ENCODE assay signal across 31 cellular contexts in the genomic region with DNA sequence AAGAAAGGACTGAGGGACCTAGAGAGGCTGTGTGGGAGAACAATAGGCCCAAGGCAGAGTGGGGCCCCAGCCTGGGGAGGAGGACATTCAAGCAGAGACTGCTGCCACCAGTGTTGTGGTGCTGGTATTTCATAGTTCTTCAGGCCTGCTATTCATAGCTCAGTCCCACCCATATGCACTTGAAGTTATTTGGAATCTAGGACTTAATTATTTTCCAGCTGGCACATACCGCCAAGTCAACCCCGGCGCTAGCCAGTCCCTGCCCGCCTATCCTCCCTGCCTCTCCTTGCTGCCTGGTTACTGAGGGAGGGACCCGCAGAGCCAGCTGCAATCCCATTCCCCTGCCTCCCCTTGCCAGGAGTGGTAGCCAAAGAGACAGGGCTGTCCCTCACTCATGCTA.
DNase-seq lines count a peak whose midpoint lies in the region; ATAC-seq, FAIRE-seq and TF ChIP-seq lines count a peak whose summit lies in the region.
"Had no signal": no experiment of that assay in that cellular context is flagged by ENCODE, and none has a peak within 500 bp of the region (broad histone marks: within the 10 kb centered on the region; RNA-seq: fewer than 3 reads in every experiment).

No MANE protein-coding gene starts in this region.

- H4K5ac ChIP-seq in H1 (ENCODE audit: insufficient read length, low read depth, low read length) = no peak overlapping the region

- H3K9me3 ChIP-seq in H1 (ENCODE audit: insufficient read depth in 2 of 2, low read depth in 1 of 2, low read length in 1 of 2) (peaks cover 11 to 18% of the 10 kb centered on the region in 2 experiments), thoracic aorta (no peaks in the 10 kb centered on the region)
- H3K9me3 ChIP-seq: gastrocnemius medialis, neutrophil, psoas muscle, suprapubic skin had no signal

- ATAC-seq in left ventricle myocardium superior (peak; percentile 96), thoracic aorta (ENCODE audit: insufficient number of reproducible peaks, low FRiP score, low read depth) (peak; percentile 47), HG02763 (IDR thresholded peaks at IDR 0.05; ENCODE audit: unreplicated experiment) (no peak)
- ATAC-seq: activated naive CD8-positive, alpha-beta T cell treated with anti-CD3 and anti-CD28 coated beads, Interleukin-2, amount 50 U/mL, for 24 hours; gastrocnemius medialis; K562; stimulated activated effector memory CD8-positive, alpha-beta T cell treated with anti-CD3 and anti-CD28 coated beads, Interleukin-12 subunit alpha, Interleukin-12 subunit beta, amount 100 ng/mL, for 72 hours had no signal

- peak overlapping the region; percentile 87 for H2BK20ac ChIP-seq in H1 (ENCODE audit: low read length)

- no peak for TF ChIP-seq CTCF in H1 (IDR thresholded peaks at IDR 0.05; ENCODE audit: control extremely low read depth in 1 of 3, insufficient read depth in 1 of 3, low read depth in 1 of 3, low read length in 3 of 3)
- peak; percentile 31 for TF ChIP-seq CTCF in thoracic aorta (IDR thresholded peaks at IDR 0.05)

- no peak overlapping the region for H3K14ac ChIP-seq in H1 (ENCODE audit: insufficient read length)

- H3K4me3 ChIP-seq in H1 (ENCODE audit: extremely low read depth in 1 of 4, insufficient read depth in 2 of 4, low read depth in 3 of 4, low read length in 4 of 4) (no peak overlapping the region), thoracic aorta (no peak overlapping the region)
- H3K4me3 ChIP-seq: esophagus muscularis mucosa, gastrocnemius medialis, K562, PC-9, psoas muscle, suprapubic skin had no signal

- no peak for TF ChIP-seq RAD21 in H1 (IDR thresholded peaks at IDR 0.05 in 1 of 2, conservative IDR thresholded peaks at IDR 0.05 in 1 of 2; ENCODE audit: low read depth in 2 of 2, low read length in 2 of 2)

- H3K27me3 ChIP-seq in H1 (replicated peaks in 1 of 4; ENCODE audit: control insufficient read depth in 3 of 4, extremely low read depth in 1 of 4, insufficient read depth in 3 of 4, low read length in 3 of 4) (no peaks in the 10 kb centered on the region), thoracic aorta (replicated peaks; ENCODE audit: insufficient read depth) (no peaks in the 10 kb centered on the region)
- H3K27me3 ChIP-seq: esophagus muscularis mucosa, gastrocnemius medialis, neutrophil, suprapubic skin had no signal

- intact Hi-C loops in left ventricle myocardium superior (cut with micrococcal nuclease) (no loop called here), posterior vena cava (cut with DNase I) (no loop called here)

- no peak for TF ChIP-seq EP300 in H1 (IDR thresholded peaks at IDR 0.05; ENCODE audit: borderline replicate concordance in 1 of 2, low read depth in 2 of 2, low read length in 2 of 2)

- H4K91ac ChIP-seq in H1 (replicated peaks; ENCODE audit: insufficient read length, low read length) = peak overlapping the region; percentile 56

- H3K79me1 ChIP-seq in H1 (ENCODE audit: low read depth, low read length) = no peaks in the 10 kb centered on the region

- H3K79me2 ChIP-seq in H1 (ENCODE audit: control insufficient read depth in 1 of 2, insufficient read depth in 2 of 2, low read length in 2 of 2) = no peaks in the 10 kb centered on the region

- H3K4me2 ChIP-seq in H1 (ENCODE audit: insufficient read depth in 1 of 2, low read depth in 2 of 2, low read length in 2 of 2) = no peak overlapping the region
- H3K4me2 ChIP-seq: PC-9 had no signal

- H4K20me1 ChIP-seq in H1 (replicated peaks in 1 of 2; ENCODE audit: control insufficient read depth in 1 of 2, insufficient read depth in 2 of 2, low read length in 2 of 2) = peaks cover 0 to 2% of the 10 kb centered on the region in 2 experiments

- no peak overlapping the region; the same call in 1 of the 2 replicates for H2AK5ac ChIP-seq in H1 (ENCODE audit: low read depth, low read length)

- H3K23ac ChIP-seq in H1 (ENCODE audit: insufficient read length) = no peak overlapping the region

- H3K18ac ChIP-seq in H1 (ENCODE audit: extremely low read depth, low read length) = peak overlapping the region; percentile 68; the same call in 1 of the 2 replicates

- peak overlapping the region; percentile 22; the same call in 1 of the 2 replicates for H4K8ac ChIP-seq in H1 (ENCODE audit: extremely low read depth, insufficient read depth, low read length)

- peak overlapping the region; percentile 88; the same call in 1 of the 2 replicates for H2BK12ac ChIP-seq in H1 (ENCODE audit: low read depth, low read length)

- peaks cover 3% of the 10 kb centered on the region; the same call in 1 of the 2 replicates for H3K23me2 ChIP-seq in H1 (ENCODE audit: low read depth, low read length)

- CTCF ChIA-PET in H1 (lab: Charles Lee; ENCODE audit: partially characterized antibody) = no interaction called here

- no peak for TF ChIP-seq POLR2A in H1 (IDR thresholded peaks at IDR 0.05; ENCODE audit: control extremely low read depth in 1 of 2, low read depth in 2 of 2, low read length in 2 of 2)

- H3K56ac ChIP-seq in H1 (replicated peaks; ENCODE audit: insufficient read length, low read depth, low read length) = no peak overlapping the region

- WGBS in H1 (ENCODE audit: extremely low coverage in 1 of 2, insufficient coverage in 1 of 2, insufficient read length in 1 of 2, insufficient replicate concordance in 2 of 2, low coverage in 1 of 2, low lambda C conversion rate in 2 of 2, missing lambda C conversion rate in 1 of 2), 2 experiments = 82% methylated on average over 5 of the region's 5 CpGs; no CpG with 5 or more reads in 1 of the 2 experiments

- H2BK5ac ChIP-seq in H1 (ENCODE audit: low read depth, low read length) = peak overlapping the region; percentile 86; the same call in 1 of the 2 replicates

- DNase-seq in DMS 273 (lab: John Stamatoyannopoulos, UW; ENCODE audit: unreplicated experiment) (peak; percentile 12), DMS 273 treated with DMSO at 0.1 percent for 48 hours (lab: John Stamatoyannopoulos, UW) (no peak), H1 (ENCODE audit: low read depth in 1 of 2, low spot score in 2 of 2) (no peak), left ventricle myocardium superior (peak; percentile 62), thoracic aorta (ENCODE audit: low spot score) (no peak), NCI-H1694 treated with DMSO at 0.1 percent for 48 hours (lab: John Stamatoyannopoulos, UW) (no peak), posterior vena cava (ENCODE audit: low spot score) (no peak)
- DNase-seq: activated CD4-positive, alpha-beta memory T cell treated with anti-CD3 and anti-CD28 coated beads for 36 hours; activated CD4-positive, alpha-beta T cell treated with anti-CD3 and anti-CD28 coated beads for 1 hour; activated CD8-positive, alpha-beta memory T cell treated with anti-CD3 and anti-CD28 coated beads, Interleukin-2, amount 50 U/mL, for 4 hours; activated naive CD4-positive, alpha-beta T cell; activated naive CD8-positive, alpha-beta T cell treated with anti-CD3 and anti-CD28 coated beads, Interleukin-2, amount 50 U/mL, for 24 hours; Calu3; gastrocnemius medialis; GOT3; immature natural killer cell; naive B cell; NCI-H1092; NCI-H1694; NCI-H524 treated with DMSO at 0.1 percent for 48 hours; PC-9; psoas muscle; SHP77 had no signal

- H3K9ac ChIP-seq in H1 (replicated peaks in 1 of 4; ENCODE audit: extremely low read depth in 1 of 4, low read depth in 3 of 4, low read length in 3 of 4) = no peak overlapping the region; a peak in 1 of 7 replicates

- H2BK120ac ChIP-seq in H1 (replicated peaks; ENCODE audit: low read depth, low read length) = no peak overlapping the region

- no peak overlapping the region for H2AFZ ChIP-seq in H1 (ENCODE audit: low read length)
- H2AFZ ChIP-seq: PC-9 had no signal

- POLR2A ChIA-PET in H1 (lab: Charles Lee; ENCODE audit: partially characterized antibody) = interaction anchor here (1.4 kb wide), 1 partner anchor 16 kb away, joined by 5 read pairs; no protein-coding TSS in a partner anchor

- H3K36me3 ChIP-seq in H1 (ENCODE audit: control insufficient read depth in 2 of 4, insufficient read depth in 4 of 4, low read length in 3 of 4) = peaks cover 0 to 3% (median 0%) of the 10 kb centered on the region in 4 experiments; a peak in 2 of 8 replicates
- H3K36me3 ChIP-seq in thoracic aorta = no peaks in the 10 kb centered on the region
- H3K36me3 ChIP-seq: esophagus muscularis mucosa, gastrocnemius medialis, neutrophil, suprapubic skin had no signal

- 0 out of 7 replicates have a peak, but pooled peaks cover 0 to 2% (median 0%) of the 10 kb centered on the region in 4 experiments for H3K4me1 ChIP-seq in H1 (replicated peaks in 1 of 4; ENCODE audit: control insufficient read depth in 3 of 4, insufficient read depth in 4 of 4, low read length in 3 of 4)
- peaks cover 15 to 30% of the 10 kb centered on the region in 2 donors for H3K4me1 ChIP-seq in thoracic aorta (ENCODE audit: control insufficient read depth in 1 of 2, low read depth in 2 of 2)
- H3K4me1 ChIP-seq: gastrocnemius medialis, psoas muscle had no signal

- peak overlapping the region; percentile 75; the same call in 1 of the 2 replicates for H2BK15ac ChIP-seq in H1 (ENCODE audit: low read length)

- H3K27ac ChIP-seq in H1 (ENCODE audit: low read depth, low read length) = no peak overlapping the region
- H3K27ac ChIP-seq in thoracic aorta = peak overlapping the region; percentile 39 to 61
- H3K27ac ChIP-seq: 22Rv1, esophagus muscularis mucosa, gastrocnemius medialis, neutrophil, PC-9, psoas muscle, suprapubic skin had no signal

- H3K4ac ChIP-seq in H1 (replicated peaks; ENCODE audit: insufficient read length, low read depth, low read length) = no peak overlapping the region

- FAIRE-seq in H1 (lab: Jason Lieb, UNC) = no peak
- FAIRE-seq: endometrium, K562 had no signal

TF ChIP-seq in H1, 55 proteins besides CTCF, POLR2A, EP300 and RAD21 (continues in another document):
- TF ChIP-seq SUZ12 (IDR thresholded peaks at IDR 0.05; ENCODE audit: low read length) = no peak
- TF ChIP-seq HDAC2 (IDR thresholded peaks at IDR 0.05; ENCODE audit: borderline replicate concordance in 1 of 2, low read depth in 2 of 2, low read length in 2 of 2) = no peak
- TF ChIP-seq CHD2 (IDR thresholded peaks at IDR 0.05; ENCODE audit: low read length) = no peak
- no peak for TF ChIP-seq POU5F1 (IDR thresholded peaks at IDR 0.05; ENCODE audit: low read depth, low read length)
- no peak for TF ChIP-seq KDM4A (IDR thresholded peaks at IDR 0.05; ENCODE audit: low read depth, low read length, severe bottlenecking)
- TF ChIP-seq SP2 (IDR thresholded peaks at IDR 0.05; ENCODE audit: low read length) = no peak
- no peak for TF ChIP-seq SP1 (IDR thresholded peaks at IDR 0.05; ENCODE audit: low read depth, low read length)
- no peak for TF ChIP-seq HDAC6 (IDR thresholded peaks at IDR 0.05; ENCODE audit: low read depth, low read length)
- TF ChIP-seq GTF2F1 (IDR thresholded peaks at IDR 0.05; ENCODE audit: borderline replicate concordance, low read depth, low read length) = no peak
- TF ChIP-seq, protein P1, sequence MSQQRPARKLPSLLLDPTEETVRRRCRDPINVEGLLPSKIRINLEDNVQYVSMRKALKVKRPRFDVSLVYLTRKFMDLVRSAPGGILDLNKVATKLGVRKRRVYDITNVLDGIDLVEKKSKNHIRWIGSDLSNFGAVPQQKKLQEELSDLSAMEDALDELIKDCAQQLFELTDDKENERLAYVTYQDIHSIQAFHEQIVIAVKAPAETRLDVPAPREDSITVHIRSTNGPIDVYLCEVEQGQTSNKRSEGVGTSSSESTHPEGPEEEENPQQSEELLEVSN (IDR thresholded peaks at IDR 0.05) = no peak
- TF ChIP-seq TCF12 (IDR thresholded peaks at IDR 0.05; ENCODE audit: low read depth, low read length) = no peak

Comparison
In these comparisons a context has a peak if more than half of its experiments do, and no peak if none do; other contexts are left out.
1. DNase-seq: peak in DMS 273 (single experiment) and left ventricle myocardium superior (single experiment); none in DMS 273 treated with DMSO at 0.1 percent for 48 hours (single experiment), H1 (0 of 2), thoracic aorta (single experiment), NCI-H1694 treated with DMSO at 0.1 percent for 48 hours (single experiment) and posterior vena cava (single experiment).